In genomic region chr12:47750916-47751470, GRCh38 we compare ENCODE assay signal across 25 cellular contexts. TPM values are rescaled to one million over a fixed set of nuclear protein-coding genes. Genes with fewer than 3 reads are reported as not detected.
"Had no signal": no experiment of that assay in that cellular context is flagged by ENCODE, and none has a peak within 500 bp of the region (broad histone marks: within the 10 kb centered on the region; RNA-seq: fewer than 3 reads in every experiment).

No MANE protein-coding gene starts in this region.

- H3K4me3 ChIP-seq: body of pancreas, stomach, thoracic aorta had no signal

- ATAC-seq: activated CD8-positive, alpha-beta memory T cell treated with anti-CD3 and anti-CD28 coated beads, Interleukin-2, amount 10 ng/mL, durations not matched to agents 7 days and 5 days; activated CD8-positive, alpha-beta T cell treated with anti-CD3 and anti-CD28 coated beads for 36 hours; activated naive CD8-positive, alpha-beta T cell treated with anti-CD3 and anti-CD28 coated beads, Interleukin-2, amount 50 U/mL, for 24 hours; body of pancreas; esophagus mucosa; right cardiac atrium; stimulated activated effector memory CD8-positive, alpha-beta T cell treated with anti-CD3 and anti-CD28 coated beads, Interleukin-12 subunit alpha, Interleukin-12 subunit beta, amount 100 ng/mL, for 72 hours; T-cell had no signal

- H2AFZ ChIP-seq: parathyroid adenoma had no signal

- DNase-seq: activated CD4-positive, alpha-beta T cell treated with anti-CD3 and anti-CD28 coated beads, Interleukin-2, amount 10 ng/mL, durations not matched to agents 7 days and 5 days; activated CD4-positive, CD25-positive, alpha-beta regulatory T cell treated with anti-CD3 and anti-CD28 coated beads, Interleukin-2, amount 50 U/mL, for 72 hours; activated CD8-positive, alpha-beta memory T cell treated with anti-CD3 and anti-CD28 coated beads, Interleukin-2, amount 10 ng/mL, durations not matched to agents 7 days and 5 days; activated CD8-positive, alpha-beta T cell treated with anti-CD3 and anti-CD28 coated beads for 36 hours; activated gamma-delta T cell; activated naive CD4-positive, alpha-beta T cell treated with anti-CD3 and anti-CD28 coated beads, Interleukin-2, amount 50 U/mL, for 16 hours; activated naive CD8-positive, alpha-beta T cell treated with anti-CD3 and anti-CD28 coated beads, Interleukin-2, amount 50 U/mL, for 24 hours; anterior cingulate cortex; body of pancreas; effector CD8-positive, alpha-beta T cell; hypothalamus; right cardiac atrium; stimulated activated CD4-positive, alpha-beta T cell treated with anti-CD3 and anti-CD28 coated beads, Interleukin-12 subunit alpha, Interleukin-12 subunit beta, amount 100 ng/mL, for 4 hours; stomach; T-cell; WERI-Rb-1 had no signal

- H3K36me3 ChIP-seq: WERI-Rb-1 had no signal

- H3K27me3 ChIP-seq: body of pancreas, stomach had no signal

- H3K9ac ChIP-seq: parathyroid adenoma had no signal

- H3K27ac ChIP-seq: body of pancreas, parathyroid adenoma, stomach, thoracic aorta, WERI-Rb-1 had no signal

- H3K9me3 ChIP-seq: body of pancreas, stomach, thoracic aorta had no signal

RNA-seq across cellular contexts. Expression of gene ENDOU, which starts 25.7 kb away (rescaled TPM):
- total RNA-seq: activated CD4-positive, alpha-beta T cell treated with anti-CD3 and anti-CD28 coated beads, Interleukin-2, amount 10 ng/mL, durations not matched to agents 7 days and 5 days; activated CD8-positive, alpha-beta memory T cell treated with anti-CD3 and anti-CD28 coated beads, Interleukin-2, amount 10 ng/mL, durations not matched to agents 7 days and 5 days; activated CD8-positive, alpha-beta T cell treated with anti-CD3 and anti-CD28 coated beads for 36 hours; activated T-helper 1 cell treated with anti-CD3 and anti-CD28 coated beads, Interleukin-12 subunit alpha, Interleukin-12 subunit beta, Interleukin-2, Interleukin-4 antibody, amounts not matched to agents 30 ng/mL and 10 ng/mL and 1 ng/mL, durations not matched to agents 14 hours and 24 hours and 36 hours; body of pancreas; frontal cortex; myocyte; pulmonary artery endothelial cell; T-cell had no signal
- polyA plus RNA-seq: liver had no signal
